22 cellular contexts compared by ENCODE assay signal in genomic region chr15:50186752-50187151, GRCh38. TPM values are rescaled to one million over a fixed set of nuclear protein-coding genes. Genes with fewer than 3 reads are reported as not detected.
A peak's percentile ranks its signal among the peaks of the same experiment; 100 is the strongest.
DNase-seq lines count a peak whose midpoint lies in the region; ATAC-seq, FAIRE-seq and TF ChIP-seq lines count a peak whose summit lies in the region.
"Had no signal": no experiment of that assay in that cellular context is flagged by ENCODE, and none has a peak within 500 bp of the region (broad histone marks: within the 10 kb centered on the region; RNA-seq: fewer than 3 reads in every experiment).

No MANE protein-coding gene starts in this region.

- no TSS peak for BruUV-seq in OCI-LY7 (replicated peaks; lab: Mats Ljungman, UMichigan)
- BruUV-seq in GM12878 (replicated peaks; lab: Mats Ljungman, UMichigan), result no TSS peak

- FAIRE-seq in A549 (lab: Jason Lieb, UNC) (no peak), GM12878 (lab: Jason Lieb, UNC) (no peak)

- H3K4me1 ChIP-seq in A549 (peaks cover 40% of the 10 kb centered on the region), BE2C (no peaks in the 10 kb centered on the region; the same call in 1 of the 2 replicates), OCI-LY7 (ENCODE audit: insufficient read depth, low read length, poor library complexity, severe bottlenecking) (peaks cover 23% of the 10 kb centered on the region), GM12878 (ENCODE audit: control insufficient read depth, insufficient read depth, low read length) (peaks cover 7% of the 10 kb centered on the region)

- no peaks in the 10 kb centered on the region for H3K36me3 ChIP-seq in BE2C
- no peaks in the 10 kb centered on the region for H3K36me3 ChIP-seq in OCI-LY7 (ENCODE audit: insufficient read depth, low read length)
- H3K36me3 ChIP-seq in GM12878 (ENCODE audit: control insufficient read depth in 2 of 2, insufficient read depth in 2 of 2, low read length in 1 of 2), result no peaks in the 10 kb centered on the region
- H3K36me3 ChIP-seq: MG63 had no signal

- TF ChIP-seq POLR2A in A549 (IDR thresholded peaks at IDR 0.05; ENCODE audit: low read length) (no peak), GM12878 (IDR thresholded peaks at IDR 0.05; ENCODE audit: low read depth, low read length) (no peak)

- CTCF ChIA-PET in A549 (lab: Yijun Ruan, JAX) (interaction anchor here (0.6 to 10.0 kb wide), 8 partner anchors 20 to 130 kb away, joined by 3 to 87 read pairs (median 4); no protein-coding TSS in a partner anchor), OCI-LY7 (lab: Charles Lee; ENCODE audit: unreplicated experiment) (no interaction called here), GM12878 (lab: Yijun Ruan, JAX) (interaction anchor here (0.6 to 2.2 kb wide), 4 partner anchors 129 to 1017 kb away, joined by 3 to 9 read pairs (median 4); no protein-coding TSS in a partner anchor)

- no peak overlapping the region for H3K27ac ChIP-seq in A549
- no peak overlapping the region for H3K27ac ChIP-seq in OCI-LY7 (ENCODE audit: low read depth, low read length, poor library complexity, severe bottlenecking)
- H3K27ac ChIP-seq in GM12878 (ENCODE audit: control insufficient read depth, insufficient read depth), result no peak overlapping the region

- SMC1A ChIA-PET in GM12878 (lab: Charles Lee; ENCODE audit: uncharacterized antibody, unreplicated experiment), result interaction anchor here (0.6 to 0.8 kb wide), 2 partner anchors 63 to 261 kb away, joined by 3 to 5 read pairs; no protein-coding TSS in a partner anchor

- no peaks in the 10 kb centered on the region for H3K9me3 ChIP-seq in A549
- H3K9me3 ChIP-seq in BE2C, result no peaks in the 10 kb centered on the region
- H3K9me3 ChIP-seq in OCI-LY7 (ENCODE audit: low read length), result no peaks in the 10 kb centered on the region
- no peaks in the 10 kb centered on the region for H3K9me3 ChIP-seq in GM12878 (replicated peaks; ENCODE audit: control insufficient read depth, insufficient read depth, low read length)
- H3K9me3 ChIP-seq: MG63 had no signal

- H3K79me2 ChIP-seq in OCI-LY7 (ENCODE audit: insufficient read depth, low read depth, low read length) (no peaks in the 10 kb centered on the region), GM12878 (ENCODE audit: control insufficient read depth, insufficient read depth, low read length) (no peaks in the 10 kb centered on the region)

- intact Hi-C loops in OCI-LY7 (cut with micrococcal nuclease; ENCODE audit: unreplicated experiment), result no loop called here
- intact Hi-C loops in GM12878 (cut with micrococcal nuclease; ENCODE audit: unreplicated experiment), result loop anchor here (10.0 kb wide), 1 partner anchor 128 kb away; no protein-coding TSS in a partner anchor

- DNase-seq in A549 (ENCODE audit: low read depth in 1 of 2, low spot score in 1 of 2) (no peak), BE2C (no peak), OCI-LY7 (ENCODE audit: low spot score) (no peak), GM12878 (ENCODE audit: low read depth, low spot score) (no peak), mesenteric fat pad (ENCODE audit: low spot score) (no peak), epidermal melanocyte (ENCODE audit: insufficient read length, low spot score) (no peak), GM13976 (ENCODE audit: low spot score) (no peak)
- DNase-seq: ACHN; C1 segment of cervical spinal cord; CD8-positive, alpha-beta T cell; DMS153; GOT3; HCEC 1CT; Kasumi-1; MG63; NCI-H1048; NCI-H1417 treated with DMSO at 0.1 percent for 48 hours; NCI-H187; NCI-H446; NCI-H526; Right ventricle myocardium superior had no signal

- no peaks in the 10 kb centered on the region for H3K9me2 ChIP-seq in OCI-LY7 (ENCODE audit: insufficient read depth, low read length)

- TF ChIP-seq CTCF in A549 (IDR thresholded peaks at IDR 0.05) (peak; percentile 25; the same call in 2 of the 3 replicates), BE2C (IDR thresholded peaks at IDR 0.05; ENCODE audit: low read depth, low read length) (peak; percentile 6; the same call in 1 of the 2 replicates), OCI-LY7 (conservative IDR thresholded peaks at IDR 0.05; ENCODE audit: low read length) (0 out of 2 replicates have a peak, but pooled peaks have one; percentile 12), GM12878 (IDR thresholded peaks at IDR 0.05 in 2 of 3, conservative IDR thresholded peaks at IDR 0.05 in 1 of 3; ENCODE audit: control insufficient read depth in 2 of 3, extremely low read depth in 1 of 3, insufficient read depth in 1 of 3, low read depth in 3 of 3, low read length in 3 of 3) (no peak), GM13976 (IDR thresholded peaks at IDR 0.05; ENCODE audit: borderline replicate concordance, control extremely low read depth, extremely low read depth, insufficient read depth, missing control alignments) (no peak)

- in situ Hi-C loops in GM12878 (cut with MboI) (no loop called here), GM13976 (cut with MboI; ENCODE audit: low sequenced_read_pairs, unreplicated experiment) (loop anchor here (10.0 kb wide), 1 partner anchor 118 kb away; no protein-coding TSS in a partner anchor)

- no peak for ATAC-seq in A549
- no peak for ATAC-seq in GM12878
- ATAC-seq: CD8-positive, alpha-beta T cell had no signal

- no peaks in the 10 kb centered on the region for H4K20me1 ChIP-seq in OCI-LY7 (ENCODE audit: insufficient read depth, low read length)
- H4K20me1 ChIP-seq in GM12878 (ENCODE audit: control insufficient read depth, insufficient read depth), result no peaks in the 10 kb centered on the region

- no peak overlapping the region for H3K9ac ChIP-seq in GM12878 (ENCODE audit: control insufficient read depth, insufficient read depth, low read length)

- 89% methylated on average over 1 of the region's 1 CpG for WGBS in A549 (ENCODE audit: missing lambda C conversion rate)
- 90% methylated on average over 1 of the region's 1 CpG for WGBS in GM12878 (ENCODE audit: insufficient coverage, insufficient replicate concordance, low lambda C conversion rate, missing lambda C conversion rate)

- RAD21 ChIA-PET in GM12878 (lab: Charles Lee; ENCODE audit: unreplicated experiment), result interaction anchor here (1.4 kb wide), 1 partner anchor 129 kb away, joined by 4 read pairs; no protein-coding TSS in a partner anchor

- TF ChIP-seq EP300 in A549 (IDR thresholded peaks at IDR 0.05) (no peak), GM12878 (IDR thresholded peaks at IDR 0.05; ENCODE audit: borderline replicate concordance in 1 of 2, control insufficient read depth in 1 of 2, low read depth in 2 of 2, low read length in 2 of 2) (no peak)

- no peak overlapping the region for H3K4me2 ChIP-seq in A549
- H3K4me2 ChIP-seq in OCI-LY7 (ENCODE audit: low read length), result no peak overlapping the region
- H3K4me2 ChIP-seq in GM12878 (ENCODE audit: control insufficient read depth, insufficient read depth), result no peak overlapping the region

- H2AFZ ChIP-seq in OCI-LY7 (ENCODE audit: low read length) (no peak overlapping the region), GM12878 (ENCODE audit: control insufficient read depth, low read depth, low read length) (no peak overlapping the region)

- peak in 1 of 2 experiments; percentile 31; a peak in 3 of 5 replicates for TF ChIP-seq RAD21 in A549 (conservative IDR thresholded peaks at IDR 0.05 in 1 of 2, IDR thresholded peaks at IDR 0.05 in 1 of 2)
- no peak for TF ChIP-seq RAD21 in GM12878 (IDR thresholded peaks at IDR 0.05; ENCODE audit: insufficient read depth, low read depth, low read length)

- peaks cover 23% of the 10 kb centered on the region for H3K27me3 ChIP-seq in BE2C
- H3K27me3 ChIP-seq in GM12878 (replicated peaks in 1 of 2; ENCODE audit: control insufficient read depth in 2 of 2, insufficient read depth in 2 of 2, low read length in 1 of 2), result no peaks in the 10 kb centered on the region

- POLR2A ChIA-PET in A549 (lab: Yijun Ruan, JAX), result interaction anchor here (1.0 kb wide), 1 partner anchor 36 kb away, joined by 5 read pairs; no protein-coding TSS in a partner anchor
- POLR2A ChIA-PET in OCI-LY7 (lab: Charles Lee), result interaction anchor here (0.6 kb wide), 1 partner anchor 243 kb away, joined by 3 read pairs; no protein-coding TSS in a partner anchor
- POLR2A ChIA-PET in GM12878 (lab: Charles Lee), result interaction anchor here (0.6 kb wide), 1 partner anchor 472 kb away, joined by 4 read pairs; no protein-coding TSS in a partner anchor

- no peak overlapping the region for H3K4me3 ChIP-seq in A549
- no peak overlapping the region for H3K4me3 ChIP-seq in BE2C (ENCODE audit: low read depth, low read length)
- H3K4me3 ChIP-seq in OCI-LY7 (ENCODE audit: low read depth, low read length, poor library complexity, severe bottlenecking), result no peak overlapping the region
- no peak overlapping the region for H3K4me3 ChIP-seq in GM12878
- H3K4me3 ChIP-seq: MG63 had no signal

TF ChIP-seq in A549, 52 proteins besides CTCF, POLR2A, EP300 and RAD21 (continues in another document):
- TF ChIP-seq PHF8 (IDR thresholded peaks at IDR 0.05; ENCODE audit: borderline replicate concordance, low read depth), result no peak

RNA-seq across cellular contexts. Expression of gene SLC27A2, which starts 4.8 kb away (rescaled TPM):
- polyA plus RNA-seq in A549 (2011; rRNA removed), result 42.8 and 44.1 TPM in 2 replicates
- polyA plus RNA-seq in A549 (2012; cell fraction: cytosol; rRNA removed), result 13.0 and 16.5 TPM in 2 replicates
- 21.3 and 31.8 TPM in 2 replicates for polyA plus RNA-seq in A549 (2012; cell fraction: nucleus; rRNA removed)
- 36.0 to 45.2 TPM (median 39.7 TPM) in 3 replicates for polyA plus RNA-seq in A549 (2017; fragmentation: RNase III; extraction: RNeasy Plus Mini Kit Qiagen cat#74134 plus additional on column Dnase treatment)
- 27.6 and 28.5 TPM in 2 replicates for polyA minus RNA-seq in A549 (2011; rRNA and poly(A)+ RNA removed)
- polyA plus RNA-seq in BE2C (2012; ENCODE audit: insufficient read depth, insufficient read length, low read depth), result not detected
- total RNA-seq in OCI-LY7 (2014; rRNA removed; shearing (Covaris generic)), result not detected in 2 replicates
- not detected in 2 replicates for total RNA-seq in OCI-LY7 (2022)
- total RNA-seq in GM12878 (2013; cell fraction: nucleolus; rRNA removed), result 0.88 and 2.2 TPM in 2 replicates
- 0.62 and 0.82 TPM in 2 replicates for total RNA-seq in GM12878 (2014; rRNA removed)
- total RNA-seq in GM12878 (2014; rRNA removed; fragmentation: Illumina TruSeq; extraction: Trizol), result 0.98 and 1.1 TPM in 2 replicates
- total RNA-seq in GM12878 (2021), result 0.38 and 0.64 TPM in 2 replicates
- 0.24 TPM for polyA plus RNA-seq in GM12878 (2011; ENCODE audit: low read depth)
- 0.69 and 1.5 TPM in 2 replicates for polyA plus RNA-seq in GM12878 (2011; rRNA removed)
- 0.46 and 0.59 TPM in 2 replicates for polyA plus RNA-seq in GM12878 (2011; cell fraction: cytosol; rRNA removed)
- 0.46 and 0.47 TPM in 2 replicates for polyA plus RNA-seq in GM12878 (2011; cell fraction: nucleus; rRNA removed)
- polyA plus RNA-seq in GM12878 (2012), result 0.38 and 0.52 TPM in 2 replicates
- 0.55 and 0.59 TPM in 2 replicates for polyA plus RNA-seq in GM12878 (2014; fragmentation: Illumina TruSeq; extraction: Trizol)
- polyA plus RNA-seq in GM12878 (2014; fragmentation: Nextera tagmentation; extraction: Ambion mirVana), result under 1 TPM in 1 of 2 experiments, not detected in 1; 0.22 TPM
- polyA plus RNA-seq in GM12878 (2014; rRNA removed), result 0.67 and 0.83 TPM in 2 replicates
- 1 to 10 TPM in 1 of 2 experiments, under 1 TPM in 1; 0.98 to 1.2 TPM for polyA plus RNA-seq in GM12878 (2016; fragmentation: Nextera tagmentation; extraction: Ambion mirVana)
- polyA minus RNA-seq in GM12878 (2011; rRNA and poly(A)+ RNA removed), result 0.36 and 0.80 TPM in 2 replicates
- polyA minus RNA-seq in GM12878 (2011; cell fraction: cytosol; rRNA and poly(A)+ RNA removed), result 3.3 and 4.0 TPM in 2 replicates
- 1.2 and 1.4 TPM in 2 replicates for polyA minus RNA-seq in GM12878 (2011; cell fraction: nucleus; rRNA and poly(A)+ RNA removed)
- 1.7 TPM for total RNA-seq in mesenteric fat pad
- total RNA-seq: G401 had no signal

Comparison
In these comparisons a context has a peak if more than half of its experiments do, and no peak if none do; other contexts are left out.
1. CTCF ChIP-seq: peak in A549 (single experiment), BE2C (single experiment) and OCI-LY7 (single experiment); none in GM12878 (0 of 3) and GM13976 (single experiment).
2. Of the 24 proteins assayed by ChIP-seq in both GM12878 and A549: peak only in GM12878: none; only in A549: CTCF and SMC3; in both: none; in neither: 21; mixed calls (peak in some experiments, not most) for 1.